Comparison of ENCODE assay signal across 13 cellular contexts in genomic region chr12:79400481-79400880, GRCh38.
DNase-seq lines count a peak whose midpoint lies in the region; ATAC-seq lines count a peak whose summit lies in the region.
"Had no signal": no experiment of that assay in that cellular context is flagged by ENCODE, and none has a peak within 500 bp of the region (broad histone marks: within the 10 kb centered on the region; RNA-seq: fewer than 3 reads in every experiment).

No MANE protein-coding gene starts in this region.

- peak; percentile 30 to 45 for DNase-seq in NCI-H2081 (lab: John Stamatoyannopoulos, UW)
- no peak for DNase-seq in NCI-H2081 treated with DMSO at 0.1 percent for 48 hours (lab: John Stamatoyannopoulos, UW)
- peak; percentile 46 for DNase-seq in NCI-H146 treated with DMSO at 0.1 percent for 48 hours (lab: John Stamatoyannopoulos, UW; ENCODE audit: unreplicated experiment)
- DNase-seq in NCI-H748 treated with DMSO at 0.1 percent for 48 hours (lab: John Stamatoyannopoulos, UW) = peak; percentile 93
- no peak for DNase-seq in hippocampal formation (lab: John Stamatoyannopoulos, UW)
- no peak for DNase-seq in SIG-M5 (lab: John Stamatoyannopoulos, UW)
- DNase-seq: 8988T; CD8-positive, alpha-beta T cell; DMS 273 treated with DMSO at 0.1 percent for 48 hours; GOT3; H9; IMR-90 had no signal

- ATAC-seq in GM19397 (IDR thresholded peaks at IDR 0.05; ENCODE audit: unreplicated experiment) = no peak
- ATAC-seq: CD8-positive, alpha-beta T cell had no signal

Comparison
In these comparisons a context has a peak if more than half of its experiments do, and no peak if none do; other contexts are left out.
1. DNase-seq: peak in NCI-H2081 (2 of 2), NCI-H146 treated with DMSO at 0.1 percent for 48 hours (single experiment) and NCI-H748 treated with DMSO at 0.1 percent for 48 hours (single experiment); none in NCI-H2081 treated with DMSO at 0.1 percent for 48 hours (single experiment), hippocampal formation (0 of 2) and SIG-M5 (single experiment).